17 cellular contexts compared by ENCODE assay signal in the genomic region with DNA sequence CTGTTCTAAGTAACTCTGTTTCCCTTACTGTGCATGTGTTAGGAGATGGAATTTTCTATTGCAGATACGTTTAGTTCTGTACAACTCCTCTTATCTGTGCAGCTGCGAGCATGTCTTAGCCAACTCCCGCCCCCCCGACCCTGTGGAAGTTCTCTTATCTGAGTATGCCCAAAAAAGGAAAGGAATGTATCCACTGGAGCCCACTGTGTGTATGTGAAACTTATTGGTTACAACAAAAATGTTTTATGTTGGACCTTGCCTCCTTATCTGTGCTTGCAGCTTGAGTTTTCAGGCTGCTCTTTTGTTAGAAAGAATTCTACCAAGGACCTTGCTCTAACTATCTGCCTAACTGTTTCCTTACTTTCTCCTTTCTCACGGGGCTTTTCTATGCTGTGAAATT. TPM values are rescaled to one million over a fixed set of nuclear protein-coding genes. Genes with fewer than 3 reads are reported as not detected.
DNase-seq lines count a peak whose midpoint lies in the region; ATAC-seq and TF ChIP-seq lines count a peak whose summit lies in the region.
"Had no signal": no experiment of that assay in that cellular context is flagged by ENCODE, and none has a peak within 500 bp of the region (broad histone marks: within the 10 kb centered on the region; RNA-seq: fewer than 3 reads in every experiment).

No MANE protein-coding gene starts in this region.

- WGBS in mesodermal cell (ENCODE audit: insufficient coverage in 2 of 2), 2 experiments = no CpG with 5 or more reads among the region's 5 CpGs
- WGBS in esophagus muscularis mucosa = 33% methylated on average over 5 of the region's 5 CpGs

- H3K4me3 ChIP-seq in GM23338 = no peak overlapping the region
- no peak overlapping the region for H3K4me3 ChIP-seq in mesodermal cell (ENCODE audit: extremely low read depth, insufficient read depth, low read length, poor library complexity, severe bottlenecking)
- H3K4me3 ChIP-seq in esophagus muscularis mucosa = no peak overlapping the region
- H3K4me3 ChIP-seq: ovary, skin epidermis had no signal

- ATAC-seq in GM23338 = no peak
- ATAC-seq in HG02798 (IDR thresholded peaks at IDR 0.05; ENCODE audit: poor library complexity, unreplicated experiment) = no peak

- H3K4me1 ChIP-seq in GM23338 (ENCODE audit: insufficient read depth) = no peaks in the 10 kb centered on the region
- peaks cover 5% of the 10 kb centered on the region for H3K4me1 ChIP-seq in mesodermal cell (ENCODE audit: control insufficient read depth, insufficient read depth, low read length, poor library complexity, severe bottlenecking)
- no peaks in the 10 kb centered on the region for H3K4me1 ChIP-seq in esophagus muscularis mucosa

- no peaks in the 10 kb centered on the region for H3F3A ChIP-seq in GM23338 (replicated peaks; ENCODE audit: low read depth)

- no peaks in the 10 kb centered on the region for H3K9me3 Mint-ChIP-seq in GM23338
- no peaks in the 10 kb centered on the region for H3K9me3 Mint-ChIP-seq in activated naive CD4-positive, alpha-beta T cell treated with anti-CD3 and anti-CD28 coated beads for 36 hours

- peaks cover 5% of the 10 kb centered on the region; the same call in 2 of the 3 replicates for H3K4me1 Mint-ChIP-seq in GM23338
- H3K4me1 Mint-ChIP-seq in activated naive CD4-positive, alpha-beta T cell treated with anti-CD3 and anti-CD28 coated beads for 36 hours (ENCODE audit: low read depth) = no peaks in the 10 kb centered on the region
- H3K4me1 Mint-ChIP-seq: brain had no signal

- no peaks in the 10 kb centered on the region for H3K36me3 Mint-ChIP-seq in GM23338 (ENCODE audit: low read depth)
- H3K36me3 Mint-ChIP-seq in activated naive CD4-positive, alpha-beta T cell treated with anti-CD3 and anti-CD28 coated beads for 36 hours (ENCODE audit: low read depth) = no peaks in the 10 kb centered on the region
- H3K36me3 Mint-ChIP-seq: brain had no signal

- H3K79me2 ChIP-seq in GM23338 (replicated peaks; ENCODE audit: insufficient read depth) = no peaks in the 10 kb centered on the region

- H4K20me1 ChIP-seq in GM23338 (replicated peaks; ENCODE audit: insufficient read depth) = no peaks in the 10 kb centered on the region

- TF ChIP-seq CTCF in GM23338 (conservative IDR thresholded peaks at IDR 0.05; ENCODE audit: low read depth in 2 of 2) (no peak), esophagus muscularis mucosa (IDR thresholded peaks at IDR 0.05) (no peak)

- no peak for TF ChIP-seq POLR2A in esophagus muscularis mucosa (IDR thresholded peaks at IDR 0.05; ENCODE audit: low read depth)

- H3K4me3 Mint-ChIP-seq in GM23338 = no peak overlapping the region
- H3K4me3 Mint-ChIP-seq in activated naive CD4-positive, alpha-beta T cell treated with anti-CD3 and anti-CD28 coated beads for 36 hours = no peak overlapping the region
- H3K4me3 Mint-ChIP-seq: brain had no signal

- H3K4me2 ChIP-seq in GM23338 = no peak overlapping the region

- H3K27me3 Mint-ChIP-seq in GM23338 (ENCODE audit: insufficient read depth, low read depth, poor library complexity) = no peaks in the 10 kb centered on the region
- H3K27me3 Mint-ChIP-seq in activated naive CD4-positive, alpha-beta T cell treated with anti-CD3 and anti-CD28 coated beads for 36 hours (ENCODE audit: low read depth) = no peaks in the 10 kb centered on the region
- H3K27me3 Mint-ChIP-seq: brain had no signal

- no peak for TF ChIP-seq EP300 in esophagus muscularis mucosa (IDR thresholded peaks at IDR 0.05)

- H3K36me3 ChIP-seq in GM23338 (ENCODE audit: insufficient read depth) (no peaks in the 10 kb centered on the region), mesodermal cell (ENCODE audit: control insufficient read depth, insufficient read depth, low read length) (no peaks in the 10 kb centered on the region), esophagus muscularis mucosa (no peaks in the 10 kb centered on the region)
- H3K36me3 ChIP-seq: ovary had no signal

- H3K27ac Mint-ChIP-seq in GM23338 = no peak overlapping the region; the same call in 1 of the 2 replicates
- H3K27ac Mint-ChIP-seq in activated naive CD4-positive, alpha-beta T cell treated with anti-CD3 and anti-CD28 coated beads for 36 hours = no peak overlapping the region
- H3K27ac Mint-ChIP-seq: brain had no signal

- peak overlapping the region; percentile 59; the same call in 1 of the 2 replicates for H2AFZ ChIP-seq in GM23338

- DNase-seq in GM23338 (ENCODE audit: low spot score) (peak; percentile 3), amniotic epithelial cell (ENCODE audit: low read depth) (peak; percentile 94), glomerular endothelial cell (ENCODE audit: extremely low read depth, low read depth, low spot score) (peak; percentile 80), esophagus muscularis mucosa (ENCODE audit: extremely low spot score) (no peak), C1 segment of cervical spinal cord (lab: John Stamatoyannopoulos, UW) (no peak)
- DNase-seq in activated naive CD4-positive, alpha-beta T cell treated with anti-CD3 and anti-CD28 coated beads for 36 hours = no peak
- DNase-seq: COR-L47, hippocampal formation, NCI-H146 had no signal

- H3K27ac ChIP-seq in GM23338 (ENCODE audit: low read depth) (no peak overlapping the region), mesodermal cell (ENCODE audit: low read depth, low read length, severe bottlenecking) (peak overlapping the region; percentile 91), esophagus muscularis mucosa (replicated peaks in 1 of 4) (no peak overlapping the region)
- H3K27ac ChIP-seq: ovary, skin epidermis had no signal

- H3K9me3 ChIP-seq in mesodermal cell (ENCODE audit: control insufficient read depth, low read length) (no peaks in the 10 kb centered on the region), esophagus muscularis mucosa (no peaks in the 10 kb centered on the region)
- H3K9me3 ChIP-seq: ovary had no signal

- H3K27me3 ChIP-seq in GM23338 (ENCODE audit: insufficient read depth) (no peaks in the 10 kb centered on the region), esophagus muscularis mucosa (no peaks in the 10 kb centered on the region)
- H3K27me3 ChIP-seq: ovary had no signal

- no peaks in the 10 kb centered on the region for H3K9me2 ChIP-seq in GM23338 (ENCODE audit: insufficient read depth)

- CTCF ChIA-PET in activated naive CD4-positive, alpha-beta T cell treated with anti-CD3 and anti-CD28 coated beads for 36 hours (lab: Charles Lee) = no interaction called here

- intact Hi-C loops in esophagus muscularis mucosa (cut with DNase I) = no loop called here
- intact Hi-C loops in activated naive CD4-positive, alpha-beta T cell treated with anti-CD3 and anti-CD28 coated beads for 36 hours (cut with micrococcal nuclease) = no loop called here

TF ChIP-seq in GM23338, 12 proteins besides CTCF, POLR2A, EP300 and RAD21:
- TF ChIP-seq STAT1 (IDR thresholded peaks at IDR 0.05; ENCODE audit: unreplicated experiment) (no peak), NANOG (IDR thresholded peaks at IDR 0.05; ENCODE audit: borderline replicate concordance) (no peak), JUNB (IDR thresholded peaks at IDR 0.05; ENCODE audit: unreplicated experiment) (no peak), ZNF114 (CRISPR knock-in tag; IDR thresholded peaks at IDR 0.05) (no peak), POLR2AphosphoS5 (IDR thresholded peaks at IDR 0.05; ENCODE audit: low read depth) (no peak), ZNF331 (CRISPR knock-in tag; IDR thresholded peaks at IDR 0.05; ENCODE audit: low read depth) (no peak), EZH2phosphoT487 (IDR thresholded peaks at IDR 0.05; ENCODE audit: unreplicated experiment) (no peak)

RNA-seq across cellular contexts. Expression of gene DCAF8L2, which starts 24.2 kb away (rescaled TPM):
- not detected in 2 replicates for total RNA-seq in GM23338 (2014; rRNA removed; shearing (Covaris generic))
- not detected in 2 replicates for polyA plus RNA-seq in GM23338 (2016; fragmentation: Nextera tagmentation; extraction: Ambion mirVana)
- total RNA-seq in glomerular endothelial cell (not detected in 2 replicates), esophagus muscularis mucosa (not detected)
- not detected for polyA plus RNA-seq in mesodermal cell (2013, experiment 1 of 2)
- not detected for polyA plus RNA-seq in mesodermal cell (2013, experiment 2 of 2)
- not detected for total RNA-seq in activated naive CD4-positive, alpha-beta T cell treated with anti-CD3 and anti-CD28 coated beads for 36 hours
- total RNA-seq: HT1080; T-helper 1 cell treated with Interleukin-12 subunit alpha and Interleukin-12 subunit beta and Interleukin-4 antibody, amounts not matched to agents 30 ng/mL and 1 ng/mL, for 36 hours; temporal lobe had no signal

Comparison
In these comparisons a context has a peak if more than half of its experiments do, and no peak if none do; other contexts are left out.
1. DNase-seq: peak in GM23338 (single experiment), amniotic epithelial cell (single experiment) and glomerular endothelial cell (single experiment); none in esophagus muscularis mucosa (single experiment), activated naive CD4-positive, alpha-beta T cell treated with anti-CD3 and anti-CD28 coated beads for 36 hours (single experiment) and C1 segment of cervical spinal cord (0 of 14).